Comparison of ENCODE assay signal across 9 cellular contexts in the genomic region with DNA sequence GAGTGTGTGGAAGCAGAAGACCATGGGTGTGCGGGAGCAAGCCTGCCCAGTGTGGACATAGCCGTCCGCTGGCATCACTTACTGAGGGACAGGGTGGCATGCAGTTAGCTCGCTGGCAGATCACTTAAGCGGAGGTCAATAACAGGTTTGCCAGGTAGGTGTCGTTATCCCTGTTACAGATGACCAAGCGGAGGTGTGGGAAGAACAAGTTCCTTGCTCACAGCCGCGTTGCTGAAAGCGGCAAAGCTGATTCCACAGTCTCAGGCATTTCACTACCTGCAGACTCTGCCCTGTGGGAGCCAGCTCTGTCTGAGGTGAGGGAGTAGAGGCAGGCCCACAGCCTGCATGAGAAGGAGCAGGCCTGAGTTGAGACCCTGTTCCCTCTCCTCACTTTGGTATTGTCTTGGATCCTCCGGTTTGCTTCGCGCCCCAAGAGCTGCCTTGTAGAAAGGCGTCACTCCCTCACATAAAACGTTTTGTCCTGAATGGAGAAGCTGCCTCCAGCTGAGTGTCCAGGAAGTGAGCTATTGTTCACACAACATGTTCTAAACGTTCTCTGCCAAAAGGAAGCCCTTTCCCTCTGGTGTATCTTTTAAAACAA.
DNase-seq lines count a peak whose midpoint lies in the region; ATAC-seq and TF ChIP-seq lines count a peak whose summit lies in the region.
"Had no signal": no experiment of that assay in that cellular context is flagged by ENCODE, and none has a peak within 500 bp of the region (broad histone marks: within the 10 kb centered on the region; RNA-seq: fewer than 3 reads in every experiment).

No MANE protein-coding gene starts in this region.

- H2BK5ac ChIP-seq in mesendoderm (ENCODE audit: low read length), result no peak overlapping the region

- peaks cover 27% of the 10 kb centered on the region for H3K4me1 ChIP-seq in mesendoderm (ENCODE audit: control insufficient read depth, low read depth, low read length)

- H3K79me2 ChIP-seq in mesendoderm (ENCODE audit: control insufficient read depth, insufficient read depth, low read length), result no peaks in the 10 kb centered on the region

- H3K23ac ChIP-seq in mesendoderm (ENCODE audit: low read length), result peak overlapping the region; percentile 11

- no peak overlapping the region for H4K8ac ChIP-seq in mesendoderm (ENCODE audit: low read depth, low read length)

- peak overlapping the region; percentile 66 for H3K56ac ChIP-seq in mesendoderm (ENCODE audit: low read length)

- H3K79me1 ChIP-seq in mesendoderm (ENCODE audit: low read length), result peaks cover 3% of the 10 kb centered on the region

- no peak overlapping the region for H2BK15ac ChIP-seq in mesendoderm (replicated peaks; ENCODE audit: low read depth)

- H3K4me3 ChIP-seq in choroid plexus epithelial cell (ENCODE audit: low read depth, low read length), result no peak overlapping the region
- H3K4me3 ChIP-seq in mesendoderm (ENCODE audit: low read length), result no peak overlapping the region
- H3K4me3 ChIP-seq: HAP-1 had no signal

- ATAC-seq in GM19397 (IDR thresholded peaks at IDR 0.05; ENCODE audit: unreplicated experiment) (no peak), HG03097 (IDR thresholded peaks at IDR 0.05; ENCODE audit: low FRiP score, unreplicated experiment) (no peak)

- H3K36me3 ChIP-seq in mesendoderm (ENCODE audit: control insufficient read depth, insufficient read depth, low read length), result no peaks in the 10 kb centered on the region

- H3K9ac ChIP-seq in mesendoderm (ENCODE audit: low read length), result peak overlapping the region; percentile 10

- DNase-seq in NCI-H146 treated with DMSO at 0.1 percent for 48 hours (lab: John Stamatoyannopoulos, UW; ENCODE audit: unreplicated experiment), result peak; percentile 58
- peak; percentile 70 for DNase-seq in choroid plexus epithelial cell (ENCODE audit: low read depth)
- DNase-seq in mesendoderm, result no peak
- DNase-seq in activated CD8-positive, alpha-beta memory T cell treated with anti-CD3 and anti-CD28 coated beads, Interleukin-2, amount 50 U/mL, for 4 hours, result no peak
- no peak for DNase-seq in ureter (ENCODE audit: low spot score)

- H3K4me2 ChIP-seq in mesendoderm (ENCODE audit: low read length), result no peak overlapping the region

- TF ChIP-seq CTCF in 22Rv1 (IDR thresholded peaks at IDR 0.05) (no peak), choroid plexus epithelial cell (conservative IDR thresholded peaks at IDR 0.05; ENCODE audit: low read depth, low read length) (no peak)

- no peak overlapping the region for H2AK5ac ChIP-seq in mesendoderm (ENCODE audit: low read length)

- H3K18ac ChIP-seq in mesendoderm (ENCODE audit: low read length), result no peak overlapping the region

- no peaks in the 10 kb centered on the region for H3K27me3 ChIP-seq in mesendoderm (ENCODE audit: insufficient read depth, low read length, poor library complexity)

- no peak overlapping the region for H4K5ac ChIP-seq in mesendoderm (ENCODE audit: low read length)

- H3K27ac ChIP-seq in 22Rv1, result peak overlapping the region; percentile 25; the same call in 1 of the 2 replicates
- H3K27ac ChIP-seq in mesendoderm (ENCODE audit: low read depth, low read length), result no peak overlapping the region

- WGBS in mesendoderm (ENCODE audit: extremely low coverage, insufficient coverage, low lambda C conversion rate), result no CpG with 5 or more reads among the region's 16 CpGs

- no peak overlapping the region for H3K4ac ChIP-seq in mesendoderm (ENCODE audit: low read depth, low read length)

- no peak overlapping the region for H2BK120ac ChIP-seq in mesendoderm (ENCODE audit: low read depth, low read length)

Comparison
In these comparisons a context has a peak if more than half of its experiments do, and no peak if none do; other contexts are left out.
1. DNase-seq: peak in NCI-H146 treated with DMSO at 0.1 percent for 48 hours (single experiment) and choroid plexus epithelial cell (single experiment); none in mesendoderm (single experiment), activated CD8-positive, alpha-beta memory T cell treated with anti-CD3 and anti-CD28 coated beads, Interleukin-2, amount 50 U/mL, for 4 hours (single experiment) and ureter (single experiment).